Comparison of ENCODE assay signal across 10 cellular contexts in genomic region chr4:109801895-109802319, GRCh38. TPM values are rescaled to one million over a fixed set of nuclear protein-coding genes. Genes with fewer than 3 reads are reported as not detected.
DNase-seq lines count a peak whose midpoint lies in the region; ATAC-seq and TF ChIP-seq lines count a peak whose summit lies in the region.
"Had no signal": no experiment of that assay in that cellular context is flagged by ENCODE, and none has a peak within 500 bp of the region (broad histone marks: within the 10 kb centered on the region; RNA-seq: fewer than 3 reads in every experiment).

TSS of gene CFI (minus strand) at chr4:109801999. CDS start at chr4:109801971, 28 bp downstream.

- no peaks in the 10 kb centered on the region for H3K36me3 ChIP-seq in Loucy (ENCODE audit: insufficient read depth, low read length)
- H3K36me3 ChIP-seq in mucosa of descending colon (ENCODE audit: low read depth): no peaks in the 10 kb centered on the region
- H3K36me3 ChIP-seq: BLaER1 treated with 17β-estradiol and CSF1 and Interleukin-3, amounts not matched to agents 10 nM and 100 nM had no signal

- no peak within 1 kb of the TSS for H3K9ac ChIP-seq in Loucy (ENCODE audit: low read depth, low read length, poor library complexity, severe bottlenecking)
- H3K9ac ChIP-seq: BLaER1 treated with 17β-estradiol and CSF1 and Interleukin-3, amounts not matched to agents 10 nM and 100 nM had no signal

- peak; percentile 78 for ATAC-seq in esophagus mucosa
- peak; percentile 51 for ATAC-seq in mucosa of descending colon
- ATAC-seq: activated T-cell treated with anti-CD3 and anti-CD28 coated beads, Interleukin-2, amount 50 U/mL, for 4 hours had no signal

- TF ChIP-seq CTCF in Loucy (conservative IDR thresholded peaks at IDR 0.05; ENCODE audit: low read length) (no peak), mucosa of descending colon (IDR thresholded peaks at IDR 0.05) (no peak)

- no peaks in the 10 kb centered on the region for H3F3A ChIP-seq in Loucy (ENCODE audit: low read depth)

- peak within 1 kb of the TSS; percentile 1; the same call in 1 of the 2 replicates for H2AFZ ChIP-seq in Loucy (ENCODE audit: low read length)

- no peaks in the 10 kb centered on the region for H3K9me2 ChIP-seq in Loucy (replicated peaks; ENCODE audit: low read depth, low read length)

- H3K9me3 ChIP-seq in Loucy (ENCODE audit: insufficient read depth, low read depth, low read length) (no peaks in the 10 kb centered on the region), mucosa of descending colon (no peaks in the 10 kb centered on the region)

- no peak within 1 kb of the TSS for H3K4me2 ChIP-seq in Loucy (ENCODE audit: low read depth, low read length, poor library complexity, severe bottlenecking)

- intact Hi-C loops in mucosa of descending colon (cut with DNase I, micrococcal nuclease): no loop called here

- no peaks in the 10 kb centered on the region for H4K20me1 ChIP-seq in Loucy (ENCODE audit: insufficient read depth, low read length, poor library complexity, severe bottlenecking)
- H4K20me1 ChIP-seq: BLaER1 treated with 17β-estradiol and CSF1 and Interleukin-3, amounts not matched to agents 10 nM and 100 nM had no signal

- H3K4me1 ChIP-seq in Loucy (ENCODE audit: insufficient read depth, low read length, poor library complexity, severe bottlenecking): no peaks in the 10 kb centered on the region
- H3K4me1 ChIP-seq in mucosa of descending colon (ENCODE audit: low read depth): no peaks in the 10 kb centered on the region

- no peaks in the 10 kb centered on the region for H3K27me3 ChIP-seq in Loucy (ENCODE audit: insufficient read depth, low read length, poor library complexity, severe bottlenecking)
- H3K27me3 ChIP-seq: BLaER1 treated with 17β-estradiol and CSF1 and Interleukin-3, amounts not matched to agents 10 nM and 100 nM had no signal

- H3K4me3 ChIP-seq in Loucy (ENCODE audit: low read length, poor library complexity, severe bottlenecking) (no peak within 1 kb of the TSS), mucosa of descending colon (no peak within 1 kb of the TSS)
- H3K4me3 ChIP-seq: BLaER1 treated with 17β-estradiol and CSF1 and Interleukin-3, amounts not matched to agents 10 nM and 100 nM had no signal

- no peaks in the 10 kb centered on the region for H3K79me2 ChIP-seq in Loucy (ENCODE audit: insufficient read depth, low read length)

- DNase-seq in A172 (ENCODE audit: low spot score): peak; percentile 36
- no peak for DNase-seq in mucosa of descending colon
- DNase-seq in retina: no peak
- DNase-seq in cerebellar nuclear complex (lab: John Stamatoyannopoulos, UW): no peak
- no peak for DNase-seq in GM19238 (ENCODE audit: insufficient read length, low spot score)
- DNase-seq in stimulated activated CD4-positive, alpha-beta T cell treated with anti-CD3 and anti-CD28 coated beads, Interleukin-4, amount 100 ng/mL, for 4 hours: no peak
- DNase-seq: activated T-cell treated with anti-CD3 and anti-CD28 coated beads, Interleukin-2, amount 50 U/mL, for 4 hours had no signal

RNA-seq across cellular contexts. Expression of gene CFI, which starts in this region (rescaled TPM):
- 1.1 TPM in 1 of 2 replicates, not detected in the other for total RNA-seq in A172 (2014; rRNA removed; shearing (Covaris generic))
- total RNA-seq in esophagus mucosa (31.5 TPM), mucosa of descending colon (10 to 100 TPM in 1 of 3 donors, 1 to 10 TPM in 2; 3.3 to 11.8 (median 6.6) TPM)
